ENCODE assay signal across 1 cellular context in the genomic region with DNA sequence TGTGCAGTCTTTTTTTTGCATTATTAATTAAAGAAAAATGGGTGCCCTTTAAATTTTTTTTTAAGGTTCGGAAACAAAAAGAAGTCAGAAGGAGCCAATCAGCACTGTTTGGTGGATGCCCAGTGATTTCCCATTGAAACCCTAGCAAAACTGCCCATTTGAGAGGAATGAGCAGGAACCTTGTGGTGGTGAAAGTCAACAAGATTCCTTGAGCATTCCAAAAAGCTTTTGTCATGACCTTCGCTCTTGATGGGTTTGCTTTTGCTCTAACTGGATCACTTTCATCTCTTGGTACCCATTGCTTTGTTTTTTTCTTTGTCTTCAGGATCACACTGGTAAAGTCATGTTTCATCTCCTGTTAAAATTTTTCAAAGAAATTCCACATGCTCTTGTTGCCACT.
TF ChIP-seq lines count a peak whose summit lies in the region.

No MANE protein-coding gene starts in this region.

TF ChIP-seq in HepG2, 621 proteins besides CTCF, POLR2A, EP300 and RAD21 (continued from another document and continues in another):
- TF ChIP-seq U2AF1 (optimal IDR thresholded peaks at IDR 0.05; ENCODE audit: low read depth, low read length) (no peak), FOXJ3 (CRISPR knock-in tag; IDR thresholded peaks at IDR 0.05; ENCODE audit: borderline replicate concordance) (peak; percentile 58; the same call in 1 of the 2 replicates), ZSCAN20 (CRISPR knock-in tag; IDR thresholded peaks at IDR 0.05; ENCODE audit: borderline replicate concordance) (no peak), HOXA3 (CRISPR knock-in tag; IDR thresholded peaks at IDR 0.05) (peak; percentile 40; the same call in 1 of the 2 replicates), FOSL1 (CRISPR knock-in tag; IDR thresholded peaks at IDR 0.05; ENCODE audit: borderline replicate concordance) (no peak), SAP130 (CRISPR knock-in tag; IDR thresholded peaks at IDR 0.05; ENCODE audit: low read depth) (peak; percentile 60), DMAP1 (CRISPR knock-in tag; IDR thresholded peaks at IDR 0.05) (no peak), CAMTA2 (CRISPR knock-in tag; IDR thresholded peaks at IDR 0.05; ENCODE audit: borderline replicate concordance) (no peak), CBX2 (IDR thresholded peaks at IDR 0.05; ENCODE audit: low read depth, low read length) (no peak), CBX2 (CRISPR knock-in tag; IDR thresholded peaks at IDR 0.05; ENCODE audit: low read depth) (no peak), ZNF629 (CRISPR knock-in tag; conservative IDR thresholded peaks at IDR 0.05) (peak; percentile 84), TOE1 (CRISPR knock-in tag; IDR thresholded peaks at IDR 0.05) (no peak), FOXC1 (CRISPR knock-in tag; IDR thresholded peaks at IDR 0.05; ENCODE audit: borderline replicate concordance) (no peak), SETDB1 (CRISPR knock-in tag; IDR thresholded peaks at IDR 0.05; ENCODE audit: borderline replicate concordance) (no peak), KDM3A (CRISPR knock-in tag; IDR thresholded peaks at IDR 0.05; ENCODE audit: low read depth) (no peak), RARA (CRISPR knock-in tag; IDR thresholded peaks at IDR 0.05) (peak; percentile 52; the same call in 1 of the 2 replicates), SP5 (CRISPR knock-in tag; IDR thresholded peaks at IDR 0.05; ENCODE audit: borderline replicate concordance, low read depth) (no peak), THAP11 (CRISPR knock-in tag; IDR thresholded peaks at IDR 0.05) (0 out of 2 replicates have a peak, but pooled peaks have one; percentile 29), ARNTL (CRISPR knock-in tag; IDR thresholded peaks at IDR 0.05) (no peak), SATB2 (CRISPR knock-in tag; IDR thresholded peaks at IDR 0.05) (no peak), KDM1A (CRISPR knock-in tag; IDR thresholded peaks at IDR 0.05) (peak; percentile 68; the same call in 1 of the 2 replicates), ZNF264 (CRISPR knock-in tag; IDR thresholded peaks at IDR 0.05) (0 out of 2 replicates have a peak, but pooled peaks have one; percentile 52), ZNF367 (CRISPR knock-in tag; IDR thresholded peaks at IDR 0.05; ENCODE audit: borderline replicate concordance) (no peak)
- TF ChIP-seq, protein P1, sequence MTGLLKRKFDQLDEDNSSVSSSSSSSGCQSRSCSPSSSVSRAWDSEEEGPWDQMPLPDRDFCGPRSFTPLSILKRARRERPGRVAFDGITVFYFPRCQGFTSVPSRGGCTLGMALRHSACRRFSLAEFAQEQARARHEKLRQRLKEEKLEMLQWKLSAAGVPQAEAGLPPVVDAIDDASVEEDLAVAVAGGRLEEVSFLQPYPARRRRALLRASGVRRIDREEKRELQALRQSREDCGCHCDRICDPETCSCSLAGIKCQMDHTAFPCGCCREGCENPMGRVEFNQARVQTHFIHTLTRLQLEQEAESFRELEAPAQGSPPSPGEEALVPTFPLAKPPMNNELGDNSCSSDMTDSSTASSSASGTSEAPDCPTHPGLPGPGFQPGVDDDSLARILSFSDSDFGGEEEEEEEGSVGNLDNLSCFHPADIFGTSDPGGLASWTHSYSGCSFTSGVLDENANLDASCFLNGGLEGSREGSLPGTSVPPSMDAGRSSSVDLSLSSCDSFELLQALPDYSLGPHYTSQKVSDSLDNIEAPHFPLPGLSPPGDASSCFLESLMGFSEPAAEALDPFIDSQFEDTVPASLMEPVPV (CRISPR knock-in tag; IDR thresholded peaks at IDR 0.05) = no peak
- TF ChIP-seq, protein P2, sequence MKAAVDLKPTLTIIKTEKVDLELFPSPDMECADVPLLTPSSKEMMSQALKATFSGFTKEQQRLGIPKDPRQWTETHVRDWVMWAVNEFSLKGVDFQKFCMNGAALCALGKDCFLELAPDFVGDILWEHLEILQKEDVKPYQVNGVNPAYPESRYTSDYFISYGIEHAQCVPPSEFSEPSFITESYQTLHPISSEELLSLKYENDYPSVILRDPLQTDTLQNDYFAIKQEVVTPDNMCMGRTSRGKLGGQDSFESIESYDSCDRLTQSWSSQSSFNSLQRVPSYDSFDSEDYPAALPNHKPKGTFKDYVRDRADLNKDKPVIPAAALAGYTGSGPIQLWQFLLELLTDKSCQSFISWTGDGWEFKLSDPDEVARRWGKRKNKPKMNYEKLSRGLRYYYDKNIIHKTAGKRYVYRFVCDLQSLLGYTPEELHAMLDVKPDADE (CRISPR knock-in tag; IDR thresholded peaks at IDR 0.05) = no peak
- TF ChIP-seq, protein P3, sequence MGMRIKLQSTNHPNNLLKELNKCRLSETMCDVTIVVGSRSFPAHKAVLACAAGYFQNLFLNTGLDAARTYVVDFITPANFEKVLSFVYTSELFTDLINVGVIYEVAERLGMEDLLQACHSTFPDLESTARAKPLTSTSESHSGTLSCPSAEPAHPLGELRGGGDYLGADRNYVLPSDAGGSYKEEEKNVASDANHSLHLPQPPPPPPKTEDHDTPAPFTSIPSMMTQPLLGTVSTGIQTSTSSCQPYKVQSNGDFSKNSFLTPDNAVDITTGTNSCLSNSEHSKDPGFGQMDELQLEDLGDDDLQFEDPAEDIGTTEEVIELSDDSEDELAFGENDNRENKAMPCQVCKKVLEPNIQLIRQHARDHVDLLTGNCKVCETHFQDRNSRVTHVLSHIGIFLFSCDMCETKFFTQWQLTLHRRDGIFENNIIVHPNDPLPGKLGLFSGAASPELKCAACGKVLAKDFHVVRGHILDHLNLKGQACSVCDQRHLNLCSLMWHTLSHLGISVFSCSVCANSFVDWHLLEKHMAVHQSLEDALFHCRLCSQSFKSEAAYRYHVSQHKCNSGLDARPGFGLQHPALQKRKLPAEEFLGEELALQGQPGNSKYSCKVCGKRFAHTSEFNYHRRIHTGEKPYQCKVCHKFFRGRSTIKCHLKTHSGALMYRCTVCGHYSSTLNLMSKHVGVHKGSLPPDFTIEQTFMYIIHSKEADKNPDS (CRISPR knock-in tag; IDR thresholded peaks at IDR 0.05) = no peak
- TF ChIP-seq, protein P4, sequence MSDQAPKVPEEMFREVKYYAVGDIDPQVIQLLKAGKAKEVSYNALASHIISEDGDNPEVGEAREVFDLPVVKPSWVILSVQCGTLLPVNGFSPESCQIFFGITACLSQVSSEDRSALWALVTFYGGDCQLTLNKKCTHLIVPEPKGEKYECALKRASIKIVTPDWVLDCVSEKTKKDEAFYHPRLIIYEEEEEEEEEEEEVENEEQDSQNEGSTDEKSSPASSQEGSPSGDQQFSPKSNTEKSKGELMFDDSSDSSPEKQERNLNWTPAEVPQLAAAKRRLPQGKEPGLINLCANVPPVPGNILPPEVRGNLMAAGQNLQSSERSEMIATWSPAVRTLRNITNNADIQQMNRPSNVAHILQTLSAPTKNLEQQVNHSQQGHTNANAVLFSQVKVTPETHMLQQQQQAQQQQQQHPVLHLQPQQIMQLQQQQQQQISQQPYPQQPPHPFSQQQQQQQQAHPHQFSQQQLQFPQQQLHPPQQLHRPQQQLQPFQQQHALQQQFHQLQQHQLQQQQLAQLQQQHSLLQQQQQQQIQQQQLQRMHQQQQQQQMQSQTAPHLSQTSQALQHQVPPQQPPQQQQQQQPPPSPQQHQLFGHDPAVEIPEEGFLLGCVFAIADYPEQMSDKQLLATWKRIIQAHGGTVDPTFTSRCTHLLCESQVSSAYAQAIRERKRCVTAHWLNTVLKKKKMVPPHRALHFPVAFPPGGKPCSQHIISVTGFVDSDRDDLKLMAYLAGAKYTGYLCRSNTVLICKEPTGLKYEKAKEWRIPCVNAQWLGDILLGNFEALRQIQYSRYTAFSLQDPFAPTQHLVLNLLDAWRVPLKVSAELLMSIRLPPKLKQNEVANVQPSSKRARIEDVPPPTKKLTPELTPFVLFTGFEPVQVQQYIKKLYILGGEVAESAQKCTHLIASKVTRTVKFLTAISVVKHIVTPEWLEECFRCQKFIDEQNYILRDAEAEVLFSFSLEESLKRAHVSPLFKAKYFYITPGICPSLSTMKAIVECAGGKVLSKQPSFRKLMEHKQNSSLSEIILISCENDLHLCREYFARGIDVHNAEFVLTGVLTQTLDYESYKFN (CRISPR knock-in tag; conservative IDR thresholded peaks at IDR 0.05) = peak; percentile 60; the same call in 1 of the 2 replicates
- TF ChIP-seq, protein P5, sequence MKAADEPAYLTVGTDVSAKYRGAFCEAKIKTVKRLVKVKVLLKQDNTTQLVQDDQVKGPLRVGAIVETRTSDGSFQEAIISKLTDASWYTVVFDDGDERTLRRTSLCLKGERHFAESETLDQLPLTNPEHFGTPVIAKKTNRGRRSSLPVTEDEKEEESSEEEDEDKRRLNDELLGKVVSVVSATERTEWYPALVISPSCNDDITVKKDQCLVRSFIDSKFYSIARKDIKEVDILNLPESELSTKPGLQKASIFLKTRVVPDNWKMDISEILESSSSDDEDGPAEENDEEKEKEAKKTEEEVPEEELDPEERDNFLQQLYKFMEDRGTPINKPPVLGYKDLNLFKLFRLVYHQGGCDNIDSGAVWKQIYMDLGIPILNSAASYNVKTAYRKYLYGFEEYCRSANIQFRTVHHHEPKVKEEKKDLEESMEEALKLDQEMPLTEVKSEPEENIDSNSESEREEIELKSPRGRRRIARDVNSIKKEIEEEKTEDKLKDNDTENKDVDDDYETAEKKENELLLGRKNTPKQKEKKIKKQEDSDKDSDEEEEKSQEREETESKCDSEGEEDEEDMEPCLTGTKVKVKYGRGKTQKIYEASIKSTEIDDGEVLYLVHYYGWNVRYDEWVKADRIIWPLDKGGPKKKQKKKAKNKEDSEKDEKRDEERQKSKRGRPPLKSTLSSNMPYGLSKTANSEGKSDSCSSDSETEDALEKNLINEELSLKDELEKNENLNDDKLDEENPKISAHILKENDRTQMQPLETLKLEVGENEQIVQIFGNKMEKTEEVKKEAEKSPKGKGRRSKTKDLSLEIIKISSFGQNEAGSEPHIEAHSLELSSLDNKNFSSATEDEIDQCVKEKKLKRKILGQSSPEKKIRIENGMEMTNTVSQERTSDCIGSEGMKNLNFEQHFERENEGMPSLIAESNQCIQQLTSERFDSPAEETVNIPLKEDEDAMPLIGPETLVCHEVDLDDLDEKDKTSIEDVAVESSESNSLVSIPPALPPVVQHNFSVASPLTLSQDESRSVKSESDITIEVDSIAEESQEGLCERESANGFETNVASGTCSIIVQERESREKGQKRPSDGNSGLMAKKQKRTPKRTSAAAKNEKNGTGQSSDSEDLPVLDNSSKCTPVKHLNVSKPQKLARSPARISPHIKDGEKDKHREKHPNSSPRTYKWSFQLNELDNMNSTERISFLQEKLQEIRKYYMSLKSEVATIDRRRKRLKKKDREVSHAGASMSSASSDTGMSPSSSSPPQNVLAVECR (CRISPR knock-in tag; IDR thresholded peaks at IDR 0.05; ENCODE audit: borderline replicate concordance) = no peak; the same call in 1 of the 2 replicates
- TF ChIP-seq, protein P6, sequence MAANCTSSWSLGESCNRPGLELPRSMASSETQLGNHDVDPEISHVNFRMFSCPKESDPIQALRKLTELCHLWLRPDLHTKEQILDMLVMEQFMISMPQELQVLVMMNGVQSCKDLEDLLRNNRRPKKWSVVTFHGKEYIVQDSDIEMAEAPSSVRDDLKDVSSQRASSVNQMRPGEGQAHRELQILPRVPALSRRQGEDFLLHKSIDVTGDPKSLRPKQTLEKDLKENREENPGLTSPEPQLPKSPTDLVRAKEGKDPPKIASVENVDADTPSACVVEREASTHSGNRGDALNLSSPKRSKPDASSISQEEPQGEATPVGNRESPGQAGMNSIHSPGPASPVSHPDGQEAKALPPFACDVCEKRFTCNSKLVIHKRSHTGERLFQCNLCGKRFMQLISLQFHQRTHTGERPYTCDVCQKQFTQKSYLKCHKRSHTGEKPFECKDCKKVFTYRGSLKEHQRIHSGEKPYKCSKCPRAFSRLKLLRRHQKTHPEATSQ (CRISPR knock-in tag; IDR thresholded peaks at IDR 0.05; ENCODE audit: borderline replicate concordance) = no peak; the same call in 1 of the 2 replicates
- TF ChIP-seq, protein P7, sequence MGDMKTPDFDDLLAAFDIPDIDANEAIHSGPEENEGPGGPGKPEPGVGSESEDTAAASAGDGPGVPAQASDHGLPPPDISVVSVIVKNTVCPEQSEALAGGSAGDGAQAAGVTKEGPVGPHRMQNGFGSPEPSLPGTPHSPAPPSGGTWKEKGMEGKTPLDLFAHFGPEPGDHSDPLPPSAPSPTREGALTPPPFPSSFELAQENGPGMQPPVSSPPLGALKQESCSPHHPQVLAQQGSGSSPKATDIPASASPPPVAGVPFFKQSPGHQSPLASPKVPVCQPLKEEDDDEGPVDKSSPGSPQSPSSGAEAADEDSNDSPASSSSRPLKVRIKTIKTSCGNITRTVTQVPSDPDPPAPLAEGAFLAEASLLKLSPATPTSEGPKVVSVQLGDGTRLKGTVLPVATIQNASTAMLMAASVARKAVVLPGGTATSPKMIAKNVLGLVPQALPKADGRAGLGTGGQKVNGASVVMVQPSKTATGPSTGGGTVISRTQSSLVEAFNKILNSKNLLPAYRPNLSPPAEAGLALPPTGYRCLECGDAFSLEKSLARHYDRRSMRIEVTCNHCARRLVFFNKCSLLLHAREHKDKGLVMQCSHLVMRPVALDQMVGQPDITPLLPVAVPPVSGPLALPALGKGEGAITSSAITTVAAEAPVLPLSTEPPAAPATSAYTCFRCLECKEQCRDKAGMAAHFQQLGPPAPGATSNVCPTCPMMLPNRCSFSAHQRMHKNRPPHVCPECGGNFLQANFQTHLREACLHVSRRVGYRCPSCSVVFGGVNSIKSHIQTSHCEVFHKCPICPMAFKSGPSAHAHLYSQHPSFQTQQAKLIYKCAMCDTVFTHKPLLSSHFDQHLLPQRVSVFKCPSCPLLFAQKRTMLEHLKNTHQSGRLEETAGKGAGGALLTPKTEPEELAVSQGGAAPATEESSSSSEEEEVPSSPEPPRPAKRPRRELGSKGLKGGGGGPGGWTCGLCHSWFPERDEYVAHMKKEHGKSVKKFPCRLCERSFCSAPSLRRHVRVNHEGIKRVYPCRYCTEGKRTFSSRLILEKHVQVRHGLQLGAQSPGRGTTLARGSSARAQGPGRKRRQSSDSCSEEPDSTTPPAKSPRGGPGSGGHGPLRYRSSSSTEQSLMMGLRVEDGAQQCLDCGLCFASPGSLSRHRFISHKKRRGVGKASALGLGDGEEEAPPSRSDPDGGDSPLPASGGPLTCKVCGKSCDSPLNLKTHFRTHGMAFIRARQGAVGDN (CRISPR knock-in tag; IDR thresholded peaks at IDR 0.05) = no peak
- TF ChIP-seq, protein P8, sequence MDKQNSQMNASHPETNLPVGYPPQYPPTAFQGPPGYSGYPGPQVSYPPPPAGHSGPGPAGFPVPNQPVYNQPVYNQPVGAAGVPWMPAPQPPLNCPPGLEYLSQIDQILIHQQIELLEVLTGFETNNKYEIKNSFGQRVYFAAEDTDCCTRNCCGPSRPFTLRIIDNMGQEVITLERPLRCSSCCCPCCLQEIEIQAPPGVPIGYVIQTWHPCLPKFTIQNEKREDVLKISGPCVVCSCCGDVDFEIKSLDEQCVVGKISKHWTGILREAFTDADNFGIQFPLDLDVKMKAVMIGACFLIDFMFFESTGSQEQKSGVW (CRISPR knock-in tag; IDR thresholded peaks at IDR 0.05; ENCODE audit: borderline replicate concordance) = no peak
- TF ChIP-seq, protein P9, sequence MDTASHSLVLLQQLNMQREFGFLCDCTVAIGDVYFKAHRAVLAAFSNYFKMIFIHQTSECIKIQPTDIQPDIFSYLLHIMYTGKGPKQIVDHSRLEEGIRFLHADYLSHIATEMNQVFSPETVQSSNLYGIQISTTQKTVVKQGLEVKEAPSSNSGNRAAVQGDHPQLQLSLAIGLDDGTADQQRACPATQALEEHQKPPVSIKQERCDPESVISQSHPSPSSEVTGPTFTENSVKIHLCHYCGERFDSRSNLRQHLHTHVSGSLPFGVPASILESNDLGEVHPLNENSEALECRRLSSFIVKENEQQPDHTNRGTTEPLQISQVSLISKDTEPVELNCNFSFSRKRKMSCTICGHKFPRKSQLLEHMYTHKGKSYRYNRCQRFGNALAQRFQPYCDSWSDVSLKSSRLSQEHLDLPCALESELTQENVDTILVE (CRISPR knock-in tag; IDR thresholded peaks at IDR 0.05) = no peak
